26 cellular contexts compared by ENCODE assay signal in the genomic region with DNA sequence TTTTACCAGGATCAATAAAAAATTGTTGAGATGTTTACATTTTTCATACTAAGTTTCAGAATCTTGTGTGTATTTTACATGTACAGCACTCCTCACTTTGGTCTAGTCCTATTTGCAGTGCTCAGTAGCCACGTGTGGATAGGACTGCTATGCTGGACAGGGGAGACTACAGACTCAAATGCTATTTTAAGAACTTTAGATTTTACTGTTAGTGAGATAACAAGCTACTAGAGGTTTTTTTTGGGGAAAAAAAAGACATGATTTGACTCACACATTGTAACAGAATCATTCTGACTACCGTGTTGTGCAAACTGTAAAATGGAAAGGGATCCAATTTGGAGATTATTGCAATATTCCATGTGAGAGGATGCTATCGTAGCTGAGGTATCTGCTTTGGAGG.
"Had no signal": no experiment of that assay in that cellular context is flagged by ENCODE, and none has a peak within 500 bp of the region (broad histone marks: within the 10 kb centered on the region; RNA-seq: fewer than 3 reads in every experiment).

No MANE protein-coding gene starts in this region.

- H3K4me3 ChIP-seq: gastroesophageal sphincter, left ventricle myocardium inferior, lower lobe of right lung, neural progenitor cell, ovary, right atrium auricular region, sigmoid colon, skin epidermis, testis, tibial nerve, upper lobe of right lung, vagina had no signal

- H3K27ac Mint-ChIP-seq: immature natural killer cell; memory B cell; natural killer cell treated with Interleukin-12 subunit alpha and Interleukin-12 subunit beta and Interleukin-15 and Interleukin-18, amount 100 ng/mL, for 72 hours; neural progenitor cell; stimulated activated naive B cell treated with anti-CD40 and anti-IgM and Interleukin-4, amounts not matched to agents 10 μg/mL and 1 μg/mL and 100 μg/mL, for 72 hours; stimulated activated naive CD8-positive, alpha-beta T cell treated with anti-CD3 and anti-CD28 coated beads, Interleukin-15, amount 100 ng/mL, for 72 hours had no signal

- H3K27ac ChIP-seq: gastroesophageal sphincter, left ventricle myocardium inferior, lower lobe of right lung, neural progenitor cell, ovary, right atrium auricular region, sigmoid colon, skin epidermis, testis, tibial nerve, upper lobe of right lung, vagina had no signal

- DNase-seq: effector memory CD4-positive, alpha-beta T cell; foreskin fibroblast; immature natural killer cell; kidney; left cardiac atrium; left ventricle myocardium inferior; lower lobe of right lung; midbrain; nucleus accumbens; ovary; sigmoid colon; stimulated activated CD4-positive, alpha-beta T cell treated with anti-CD3 and anti-CD28 coated beads, Interleukin-2, amount 100 ng/mL, for 24 hours; stimulated activated CD4-positive, alpha-beta T cell treated with anti-CD3 and anti-CD28 coated beads, Interleukin-4, amount 100 ng/mL, for 4 hours; stimulated activated naive B cell treated with anti-CD40 and anti-IgM and Interleukin-4, amounts not matched to agents 10 μg/mL and 1 μg/mL and 100 μg/mL, for 72 hours; stimulated activated naive CD8-positive, alpha-beta T cell treated with anti-CD3 and anti-CD28 coated beads, Interleukin-15, amount 100 ng/mL, for 72 hours; testis; upper lobe of right lung had no signal

- H3K36me3 ChIP-seq: gastroesophageal sphincter, left ventricle myocardium inferior, lower lobe of right lung, neural progenitor cell, ovary, right atrium auricular region, sigmoid colon, tibial nerve, upper lobe of right lung, vagina had no signal

- H3K4me1 ChIP-seq: gastroesophageal sphincter, left ventricle myocardium inferior, lower lobe of right lung, neural progenitor cell, right atrium auricular region, sigmoid colon, testis, tibial nerve, upper lobe of right lung, vagina had no signal

- H3K4me3 Mint-ChIP-seq: immature natural killer cell; memory B cell; natural killer cell treated with Interleukin-12 subunit alpha and Interleukin-12 subunit beta and Interleukin-15 and Interleukin-18, amount 100 ng/mL, for 72 hours; neural progenitor cell; stimulated activated naive B cell treated with anti-CD40 and anti-IgM and Interleukin-4, amounts not matched to agents 10 μg/mL and 1 μg/mL and 100 μg/mL, for 72 hours; stimulated activated naive CD8-positive, alpha-beta T cell treated with anti-CD3 and anti-CD28 coated beads, Interleukin-15, amount 100 ng/mL, for 72 hours had no signal

- H3K4me1 Mint-ChIP-seq: immature natural killer cell; memory B cell; neural progenitor cell; stimulated activated naive B cell treated with anti-CD40 and anti-IgM and Interleukin-4, amounts not matched to agents 10 μg/mL and 1 μg/mL and 100 μg/mL, for 72 hours; stimulated activated naive CD8-positive, alpha-beta T cell treated with anti-CD3 and anti-CD28 coated beads, Interleukin-15, amount 100 ng/mL, for 72 hours had no signal

- H3K4me2 ChIP-seq: neural progenitor cell had no signal

- H3K9me3 Mint-ChIP-seq: memory B cell; neural progenitor cell; stimulated activated naive B cell treated with anti-CD40 and anti-IgM and Interleukin-4, amounts not matched to agents 10 μg/mL and 1 μg/mL and 100 μg/mL, for 72 hours had no signal

- H3K36me3 Mint-ChIP-seq: immature natural killer cell; memory B cell; neural progenitor cell; stimulated activated naive B cell treated with anti-CD40 and anti-IgM and Interleukin-4, amounts not matched to agents 10 μg/mL and 1 μg/mL and 100 μg/mL, for 72 hours had no signal

- H3K9me3 ChIP-seq: gastroesophageal sphincter, left ventricle myocardium inferior, lower lobe of right lung, ovary, right atrium auricular region, sigmoid colon, testis, tibial nerve, upper lobe of right lung, vagina had no signal

- H3K27me3 Mint-ChIP-seq: memory B cell; natural killer cell treated with Interleukin-12 subunit alpha and Interleukin-12 subunit beta and Interleukin-15 and Interleukin-18, amount 100 ng/mL, for 72 hours; stimulated activated naive B cell treated with anti-CD40 and anti-IgM and Interleukin-4, amounts not matched to agents 10 μg/mL and 1 μg/mL and 100 μg/mL, for 72 hours; stimulated activated naive CD8-positive, alpha-beta T cell treated with anti-CD3 and anti-CD28 coated beads, Interleukin-15, amount 100 ng/mL, for 72 hours had no signal

- ATAC-seq: esophagus mucosa; gastroesophageal sphincter; left cardiac atrium; lower lobe of right lung; natural killer cell treated with Interleukin-12 subunit alpha and Interleukin-12 subunit beta and Interleukin-15 and Interleukin-18, amount 100 ng/mL, for 72 hours; stimulated activated naive B cell treated with anti-CD40 and anti-IgM and Interleukin-4, amounts not matched to agents 10 μg/mL and 1 μg/mL and 100 μg/mL, for 72 hours; stimulated activated naive CD8-positive, alpha-beta T cell treated with anti-CD3 and anti-CD28 coated beads, Interleukin-15, amount 100 ng/mL, for 72 hours; upper lobe of right lung had no signal

- H3K9ac ChIP-seq: neural progenitor cell had no signal

- H3K27me3 ChIP-seq: gastroesophageal sphincter, neural progenitor cell, ovary, right atrium auricular region, sigmoid colon, testis, tibial nerve, upper lobe of right lung, vagina had no signal

- H2AFZ ChIP-seq: neural progenitor cell had no signal
